27 cellular contexts compared by ENCODE assay signal in genomic region chr10:30231709-30232108, GRCh38.
"Had no signal": no experiment of that assay in that cellular context is flagged by ENCODE, and none has a peak within 500 bp of the region (broad histone marks: within the 10 kb centered on the region; RNA-seq: fewer than 3 reads in every experiment).

No MANE protein-coding gene starts in this region.

- H3K27me3 Mint-ChIP-seq: dendritic cell treated with granulocyte-macrophage colony-stimulating factor and Interleukin-4, amounts not matched to agents 40 ng/mL and 50 ng/mL, for 4 days had no signal

- H3K4me3 Mint-ChIP-seq: activated CD4-positive, alpha-beta T cell treated with anti-CD3 and anti-CD28 coated beads for 36 hours; activated naive CD4-positive, alpha-beta T cell treated with anti-CD3 and anti-CD28 coated beads, Interleukin-2, amount 10 ng/mL, durations not matched to agents 7 days and 5 days; activated T-helper 1 cell treated with anti-CD3 and anti-CD28 coated beads, Interleukin-12 subunit alpha, Interleukin-12 subunit beta, Interleukin-2, Interleukin-4 antibody, amounts not matched to agents 30 ng/mL and 10 ng/mL and 1 ng/mL, durations not matched to agents 14 hours and 24 hours and 36 hours; dendritic cell treated with granulocyte-macrophage colony-stimulating factor and Interleukin-4, amounts not matched to agents 40 ng/mL and 50 ng/mL, for 4 days; endodermal cell; immature natural killer cell; nephron had no signal

- H3K4me3 ChIP-seq: heart left ventricle, spleen, testis, transverse colon had no signal

- H3K9me3 Mint-ChIP-seq: activated T-helper 1 cell treated with anti-CD3 and anti-CD28 coated beads, Interleukin-12 subunit alpha, Interleukin-12 subunit beta, Interleukin-2, Interleukin-4 antibody, amounts not matched to agents 30 ng/mL and 10 ng/mL and 1 ng/mL, durations not matched to agents 14 hours and 24 hours and 36 hours; dendritic cell treated with granulocyte-macrophage colony-stimulating factor and Interleukin-4, amounts not matched to agents 40 ng/mL and 50 ng/mL, for 4 days; immature natural killer cell had no signal

- H3K27ac ChIP-seq: foreskin keratinocyte, heart left ventricle, spleen, transverse colon had no signal

- H3K9me3 ChIP-seq: spleen, testis, transverse colon had no signal

- H3K4me1 Mint-ChIP-seq: immature natural killer cell had no signal

- H3K4me1 ChIP-seq: foreskin keratinocyte, spleen, testis, transverse colon had no signal

- H3K36me3 Mint-ChIP-seq: activated naive CD4-positive, alpha-beta T cell treated with anti-CD3 and anti-CD28 coated beads, Interleukin-2, amount 10 ng/mL, durations not matched to agents 7 days and 5 days; immature natural killer cell had no signal

- DNase-seq: activated CD4-positive, alpha-beta T cell treated with anti-CD3 and anti-CD28 coated beads for 36 hours; activated CD4-positive, alpha-beta T cell treated with anti-CD3 and anti-CD28 coated beads, Interleukin-2, amount 50 U/mL, for 4 hours; activated CD4-positive, CD25-positive, alpha-beta regulatory T cell; activated CD8-positive, alpha-beta memory T cell treated with anti-CD3 and anti-CD28 coated beads, Interleukin-2, amount 50 U/mL, for 4 hours; activated gamma-delta T cell; activated T-cell treated with anti-CD3 and anti-CD28 coated beads, Interleukin-2, amount 50 U/mL, for 1 hour; amygdala; central memory CD4-positive, alpha-beta T cell; endodermal cell; heart left ventricle; hypothalamus; immature natural killer cell; kidney; left colon; mammary epithelial cell; posterior cingulate gyrus; right cardiac atrium; spleen; stimulated activated naive CD8-positive, alpha-beta T cell treated with anti-CD3 and anti-CD28 coated beads, Interleukin-15, Interleukin-2, amounts not matched to agents 100 U/mL and 50 U/mL, for 24 hours; testis; transverse colon had no signal

- H3K36me3 ChIP-seq: heart left ventricle, spleen, transverse colon had no signal

- ATAC-seq: esophagus mucosa; foreskin keratinocyte; heart left ventricle; right cardiac atrium; stimulated activated naive CD8-positive, alpha-beta T cell treated with anti-CD3 and anti-CD28 coated beads, Interleukin-15, Interleukin-2, amounts not matched to agents 100 U/mL and 50 U/mL, for 24 hours had no signal

- H3K27me3 ChIP-seq: heart left ventricle, spleen, testis, transverse colon had no signal

- H3K27ac Mint-ChIP-seq: activated CD4-positive, alpha-beta T cell treated with anti-CD3 and anti-CD28 coated beads for 36 hours; activated T-helper 1 cell treated with anti-CD3 and anti-CD28 coated beads, Interleukin-12 subunit alpha, Interleukin-12 subunit beta, Interleukin-2, Interleukin-4 antibody, amounts not matched to agents 30 ng/mL and 10 ng/mL and 1 ng/mL, durations not matched to agents 14 hours and 24 hours and 36 hours; dendritic cell treated with granulocyte-macrophage colony-stimulating factor and Interleukin-4, amounts not matched to agents 40 ng/mL and 50 ng/mL, for 4 days; endodermal cell; immature natural killer cell; nephron had no signal
